In genomic region chr5:24749701-24750100, GRCh38 we compare ENCODE assay signal across 14 cellular contexts.
"Had no signal": no experiment of that assay in that cellular context is flagged by ENCODE, and none has a peak within 500 bp of the region (broad histone marks: within the 10 kb centered on the region; RNA-seq: fewer than 3 reads in every experiment).

No MANE protein-coding gene starts in this region.

- H3K27me3 ChIP-seq: ascending aorta, gastrocnemius medialis, pancreas, right atrium auricular region had no signal

- FAIRE-seq: pancreas had no signal

- H3K4me1 ChIP-seq: ascending aorta, gastrocnemius medialis, pancreas, psoas muscle, right atrium auricular region had no signal

- DNase-seq: activated CD4-positive, alpha-beta T cell treated with anti-CD3 and anti-CD28 coated beads for 1 hour; activated T-cell treated with anti-CD3 and anti-CD28 coated beads, Interleukin-2, amount 50 U/mL, for 1 hour; cerebellar nuclear complex; gastrocnemius medialis; islet precursor cell; left cardiac atrium; nephron progenitor cell; pancreas; psoas muscle; stimulated activated CD4-positive, alpha-beta T cell treated with anti-CD3 and anti-CD28 coated beads, Interleukin-4, amount 100 ng/mL, for 24 hours; stimulated activated naive CD4-positive, alpha-beta T cell treated with Interleukin-2 at 50 U/mL for 16 hours; T-helper 9 cell had no signal

- H3K27ac ChIP-seq: ascending aorta, gastrocnemius medialis, pancreas, psoas muscle, right atrium auricular region had no signal

- H3K4me3 ChIP-seq: ascending aorta, gastrocnemius medialis, pancreas, psoas muscle, right atrium auricular region had no signal

- H3K9me3 ChIP-seq: ascending aorta, gastrocnemius medialis, pancreas, psoas muscle, right atrium auricular region had no signal

- H3K36me3 ChIP-seq: ascending aorta, gastrocnemius medialis, pancreas, right atrium auricular region had no signal
